ENCODE assay signal across 26 cellular contexts in the genomic region with DNA sequence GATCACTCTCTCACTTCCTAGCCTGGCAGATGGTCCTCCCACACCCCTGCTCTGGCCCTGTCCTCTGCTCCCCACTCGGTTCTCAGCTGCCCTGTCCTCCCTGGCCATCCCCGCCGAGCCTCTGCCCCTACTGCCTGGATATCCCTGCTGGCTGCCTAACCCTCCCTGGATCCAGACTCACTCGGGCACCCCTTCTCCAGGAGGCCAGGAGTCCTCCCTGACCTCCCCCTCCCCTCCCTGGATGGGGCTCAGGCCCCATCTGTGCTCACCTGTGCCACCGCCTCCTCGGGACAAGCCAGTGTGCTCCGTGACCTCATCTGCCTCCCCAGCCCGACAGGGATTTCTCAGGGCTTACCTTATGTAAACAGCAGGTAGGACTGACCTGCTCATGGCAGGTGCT.
"Had no signal": no experiment of that assay in that cellular context is flagged by ENCODE, and none has a peak within 500 bp of the region (broad histone marks: within the 10 kb centered on the region; RNA-seq: fewer than 3 reads in every experiment).

No MANE protein-coding gene starts in this region.

- ATAC-seq: activated CD4-positive, alpha-beta T cell treated with anti-CD3 and anti-CD28 coated beads for 36 hours; activated CD8-positive, alpha-beta memory T cell treated with anti-CD3 and anti-CD28 coated beads, Interleukin-2, amount 10 ng/mL, durations not matched to agents 7 days and 5 days; activated CD8-positive, alpha-beta T cell treated with anti-CD3 and anti-CD28 coated beads, Interleukin-2, amount 10 ng/mL, durations not matched to agents 7 days and 5 days; activated naive CD8-positive, alpha-beta T cell treated with anti-CD3 and anti-CD28 coated beads, Interleukin-2, amount 50 U/mL, for 24 hours; body of pancreas; foreskin keratinocyte; gastrocnemius medialis; heart left ventricle had no signal

- DNase-seq: activated CD4-positive, alpha-beta memory T cell treated with anti-CD3 and anti-CD28 coated beads for 36 hours; activated CD4-positive, alpha-beta T cell treated with anti-CD3 and anti-CD28 coated beads for 36 hours; activated CD4-positive, alpha-beta T cell treated with anti-CD3 and anti-CD28 coated beads, Interleukin-2, amount 10 ng/mL, durations not matched to agents 24 days and 14 days; activated CD4-positive, CD25-positive, alpha-beta regulatory T cell; activated CD4-positive, CD25-positive, alpha-beta regulatory T cell treated with anti-CD3 and anti-CD28 coated beads, Interleukin-2, amount 50 U/mL, for 72 hours; activated CD8-positive, alpha-beta memory T cell treated with anti-CD3 and anti-CD28 coated beads, Interleukin-2, amount 10 ng/mL, durations not matched to agents 7 days and 5 days; activated CD8-positive, alpha-beta memory T cell treated with anti-CD3 and anti-CD28 coated beads, Interleukin-2, amount 50 U/mL, for 4 hours; activated CD8-positive, alpha-beta T cell treated with anti-CD3 and anti-CD28 coated beads, Interleukin-2, amount 10 ng/mL, durations not matched to agents 7 days and 5 days; activated effector memory CD4-positive, alpha-beta T cell treated with anti-CD3 and anti-CD28 coated beads, Interleukin-2, amount 50 U/mL, for 16 hours; activated naive CD4-positive, alpha-beta T cell treated with anti-CD3 and anti-CD28 coated beads for 36 hours; activated naive CD8-positive, alpha-beta T cell treated with anti-CD3 and anti-CD28 coated beads for 36 hours; activated naive CD8-positive, alpha-beta T cell treated with anti-CD3 and anti-CD28 coated beads, Interleukin-2, amount 50 U/mL, for 24 hours; activated T-cell treated with anti-CD3 and anti-CD28 coated beads, Interleukin-2, amount 50 U/mL, for 1 hour; activated T-cell treated with anti-CD3 and anti-CD28 coated beads, Interleukin-2, amount 50 U/mL, for 48 hours; adrenal gland; amygdala; aorta; body of pancreas; cortex of kidney; effector memory CD4-positive, alpha-beta T cell; erythroblast; foreskin keratinocyte; gastrocnemius medialis; glutamatergic neuron; heart left ventricle; T-cell had no signal
